8 cellular contexts compared by ENCODE assay signal in the genomic region with DNA sequence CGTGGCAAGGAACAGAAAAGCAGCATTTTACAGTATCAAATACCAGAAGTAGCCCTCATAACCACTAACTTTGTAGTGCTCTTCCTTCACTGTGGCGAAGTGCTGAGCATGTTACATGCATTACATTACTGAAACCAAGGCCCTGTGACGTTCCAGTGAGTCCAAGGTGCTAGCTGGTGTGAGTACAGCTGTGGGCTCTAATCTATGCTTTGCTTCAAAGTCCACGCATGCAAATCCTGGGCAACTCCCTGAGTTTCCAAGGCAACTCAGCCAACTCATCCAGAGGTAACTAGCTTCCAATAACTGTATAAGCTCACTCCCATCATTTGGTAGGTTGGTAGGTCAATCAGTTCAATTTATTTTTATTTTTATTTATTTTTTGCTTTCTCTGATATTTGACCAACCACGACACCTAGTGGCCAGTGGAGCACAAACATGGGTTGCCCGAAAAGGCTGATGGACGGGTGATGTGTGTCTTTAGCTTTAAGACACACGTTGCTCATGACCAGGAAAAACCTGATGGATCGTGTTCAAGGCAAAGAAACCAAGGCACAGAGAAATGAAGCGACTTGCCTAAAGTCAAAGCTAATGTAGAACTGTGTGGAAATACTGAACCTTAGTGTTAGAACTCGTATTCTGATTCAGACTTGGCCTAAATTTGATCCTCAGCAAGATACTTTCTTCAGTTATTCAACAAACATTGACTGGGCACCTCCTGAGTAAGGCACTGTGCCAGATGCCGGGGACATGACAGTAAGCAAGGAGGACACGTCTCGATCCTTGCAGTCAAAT.
DNase-seq lines count a peak whose midpoint lies in the region; ATAC-seq and TF ChIP-seq lines count a peak whose summit lies in the region.

No MANE protein-coding gene starts in this region.

- POLR2A ChIA-PET in activated B cell treated with CpG ODN at 0.5 μM for 24 hours (lab: Charles Lee): interaction anchor here (1.6 kb wide), 1 partner anchor 76 kb away, joined by 8 read pairs; a partner anchor contains a TSS

- H3K27me3 Mint-ChIP-seq in activated B cell treated with CpG ODN at 0.5 μM for 24 hours: peaks cover 27% of the 10 kb centered on the region
- H3K27me3 Mint-ChIP-seq in central memory CD8-positive, alpha-beta T cell: peaks cover 45% of the 10 kb centered on the region

- H3K9me3 Mint-ChIP-seq in activated B cell treated with CpG ODN at 0.5 μM for 24 hours: no peaks in the 10 kb centered on the region
- H3K9me3 Mint-ChIP-seq in central memory CD8-positive, alpha-beta T cell: no peaks in the 10 kb centered on the region

- H3K4me1 Mint-ChIP-seq in activated B cell treated with CpG ODN at 0.5 μM for 24 hours: peaks cover 7% of the 10 kb centered on the region
- no peaks in the 10 kb centered on the region for H3K4me1 Mint-ChIP-seq in central memory CD8-positive, alpha-beta T cell

- no peaks in the 10 kb centered on the region for H3K36me3 Mint-ChIP-seq in activated B cell treated with CpG ODN at 0.5 μM for 24 hours (ENCODE audit: low read depth)
- H3K36me3 Mint-ChIP-seq in central memory CD8-positive, alpha-beta T cell (ENCODE audit: insufficient read depth): no peaks in the 10 kb centered on the region

- peak; percentile 64 for TF ChIP-seq CTCF in activated B cell treated with CpG ODN at 0.5 μM for 24 hours (IDR thresholded peaks at IDR 0.05)

- CTCF ChIA-PET in activated B cell treated with CpG ODN at 0.5 μM for 24 hours (lab: Charles Lee): interaction anchor here (0.8 to 8.9 kb wide), 31 partner anchors 7 to 550 kb away, joined by 3 to 169 read pairs (median 5); a partner anchor contains a TSS

- no peak overlapping the region for H3K4me3 Mint-ChIP-seq in activated B cell treated with CpG ODN at 0.5 μM for 24 hours
- no peak overlapping the region for H3K4me3 Mint-ChIP-seq in central memory CD8-positive, alpha-beta T cell

- DNase-seq in ACHN (peak; percentile 52), NCI-H2029 treated with DMSO at 0.1 percent for 48 hours (lab: John Stamatoyannopoulos, UW) (peak; percentile 79), activated B cell treated with CpG ODN at 0.5 μM for 24 hours (no peak), left kidney (ENCODE audit: low read depth, low spot score) (peak; percentile 84)
- DNase-seq in central memory CD8-positive, alpha-beta T cell (ENCODE audit: low spot score in 2 of 2): peak; percentile 30 to 33
- peak; percentile 41 to 54 for DNase-seq in stimulated activated CD4-positive, alpha-beta T cell treated with anti-CD3 and anti-CD28 coated beads, Interleukin-4, amount 100 ng/mL, for 4 hours

- in situ Hi-C loops in ACHN (cut with HindIII; ENCODE audit: low pct_ligation_motif_present, low pct_unique_long_range_greater_than_20kb, low sequenced_read_pairs): no loop called here

- no peak overlapping the region for H3K27ac Mint-ChIP-seq in activated B cell treated with CpG ODN at 0.5 μM for 24 hours
- no peak overlapping the region for H3K27ac Mint-ChIP-seq in central memory CD8-positive, alpha-beta T cell (ENCODE audit: low read depth)

- ATAC-seq in GM18517 (IDR thresholded peaks at IDR 0.05; ENCODE audit: unreplicated experiment) (peak; percentile 100), HG02970 (IDR thresholded peaks at IDR 0.05; ENCODE audit: low FRiP score, unreplicated experiment) (peak; percentile 99), activated B cell treated with CpG ODN at 0.5 μM for 24 hours (ENCODE audit: low read depth) (peak; percentile 74)
- ATAC-seq in central memory CD8-positive, alpha-beta T cell (replicated peaks; ENCODE audit: extremely low read depth, poor library complexity, severe bottlenecking): peak; percentile 54

- intact Hi-C loops in activated B cell treated with CpG ODN at 0.5 μM for 24 hours (cut with micrococcal nuclease): loop anchor here (1.0 to 10.0 kb wide), 6 partner anchors 74 to 995 kb away; no protein-coding TSS in a partner anchor
